ENCODE assay signal across 8 cellular contexts in the genomic region with DNA sequence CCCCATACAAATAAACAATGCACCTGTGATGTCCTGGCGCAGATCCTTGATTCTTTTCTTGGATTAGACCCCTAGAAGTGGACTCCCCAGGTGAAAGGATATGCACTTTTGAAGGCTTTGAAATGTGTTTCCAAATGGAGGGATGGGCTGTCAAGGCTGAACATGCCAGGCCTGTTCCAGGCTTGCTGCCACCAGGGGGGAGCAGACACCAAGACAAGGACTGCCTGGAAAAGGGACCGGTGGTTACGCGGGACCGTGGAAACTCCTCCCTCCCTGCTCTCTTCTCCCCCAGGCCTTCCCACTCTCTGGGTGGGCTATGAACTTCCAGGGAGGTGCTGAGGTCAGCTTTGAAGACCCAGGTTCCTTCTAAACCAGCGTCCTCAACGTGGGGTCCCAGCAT. TPM values are rescaled to one million over a fixed set of nuclear protein-coding genes. Genes with fewer than 3 reads are reported as not detected.
DNase-seq lines count a peak whose midpoint lies in the region; ATAC-seq and TF ChIP-seq lines count a peak whose summit lies in the region.

No MANE protein-coding gene starts in this region.

- peaks cover 4% of the 10 kb centered on the region for H3K4me1 Mint-ChIP-seq in glutamatergic neuron (ENCODE audit: low read depth, unreplicated experiment)
- H3K4me1 Mint-ChIP-seq in T-helper 17 cell = peaks cover 2% of the 10 kb centered on the region

- ATAC-seq in T-helper 17 cell = no peak

- H3K27me3 Mint-ChIP-seq in glutamatergic neuron (ENCODE audit: unreplicated experiment) (peaks cover 12% of the 10 kb centered on the region), T-helper 17 cell (peaks cover 67% of the 10 kb centered on the region)

- H3K9me3 Mint-ChIP-seq in glutamatergic neuron (ENCODE audit: unreplicated experiment) = peaks cover 2% of the 10 kb centered on the region

- TF ChIP-seq CTCF in 22Rv1 (IDR thresholded peaks at IDR 0.05) (peak; percentile 44), glutamatergic neuron (IDR thresholded peaks at IDR 0.05; ENCODE audit: partially characterized antibody, unreplicated experiment) (peak; percentile 55)

- H3K36me3 Mint-ChIP-seq in glutamatergic neuron (ENCODE audit: unreplicated experiment) (no peaks in the 10 kb centered on the region), T-helper 17 cell (ENCODE audit: low read depth) (no peaks in the 10 kb centered on the region)

- H3K4me1 ChIP-seq in SJCRH30 = peaks cover 8% of the 10 kb centered on the region; the same call in 1 of the 2 replicates

- H3K9me3 ChIP-seq in SJCRH30 (replicated peaks) (no peaks in the 10 kb centered on the region), T-helper 17 cell (ENCODE audit: control insufficient read depth, low read length, poor library complexity, severe bottlenecking) (no peaks in the 10 kb centered on the region)

- no peaks in the 10 kb centered on the region for H3K36me3 ChIP-seq in SJCRH30

- H3K4me3 ChIP-seq in SJCRH30 = no peak overlapping the region

- H3K27ac Mint-ChIP-seq in glutamatergic neuron (ENCODE audit: unreplicated experiment) (no peak overlapping the region), T-helper 17 cell (no peak overlapping the region)

- no peak overlapping the region for H3K4me3 Mint-ChIP-seq in glutamatergic neuron (ENCODE audit: unreplicated experiment)
- H3K4me3 Mint-ChIP-seq in T-helper 17 cell = no peak overlapping the region

- peaks cover 24% of the 10 kb centered on the region for H3K27me3 ChIP-seq in SJCRH30

- H3K27ac ChIP-seq in 22Rv1 (no peak overlapping the region), SJCRH30 (no peak overlapping the region)

- DNase-seq in GM03348 (ENCODE audit: low spot score) = peak; percentile 64
- peak; percentile 56 to 69 for DNase-seq in SJCRH30
- peak; percentile 77 for DNase-seq in glutamatergic neuron
- no peak for DNase-seq in T-helper 17 cell
- no peak for DNase-seq in DMS79 treated with DMSO at 0.1 percent for 48 hours (lab: John Stamatoyannopoulos, UW)
- no peak for DNase-seq in stimulated activated CD4-positive, alpha-beta T cell treated with anti-CD3 and anti-CD28 coated beads, Interleukin-2, amount 100 ng/mL, for 48 hours
- no peak for DNase-seq in germinal center (ENCODE audit: low spot score)

RNA-seq across cellular contexts. Expression of gene C1QB, which starts 12.7 kb away (rescaled TPM):
- total RNA-seq in SJCRH30 (2014; rRNA removed; shearing (Covaris generic)) = not detected in 2 replicates
- total RNA-seq in glutamatergic neuron (ENCODE audit: unreplicated experiment) = not detected
- not detected for total RNA-seq in T-helper 17 cell

RNA-seq across cellular contexts. Expression of gene C1QC, which starts 22.3 kb away (rescaled TPM):
- not detected in 2 replicates for total RNA-seq in SJCRH30 (2014; rRNA removed; shearing (Covaris generic))
- total RNA-seq in glutamatergic neuron (ENCODE audit: unreplicated experiment) (not detected), T-helper 17 cell (not detected)

RNA-seq across cellular contexts. Expression of gene C1QA, which starts 29.3 kb away (rescaled TPM):
- total RNA-seq in SJCRH30 (2014; rRNA removed; shearing (Covaris generic)) = 0.08 and 0.35 TPM in 2 replicates
- total RNA-seq in glutamatergic neuron (ENCODE audit: unreplicated experiment) (not detected), T-helper 17 cell (not detected)

RNA-seq across cellular contexts. Expression of gene EPHB2, which starts 44.9 kb away (rescaled TPM):
- total RNA-seq in SJCRH30 (2014; rRNA removed; shearing (Covaris generic)) = 29.8 and 32.4 TPM in 2 replicates
- total RNA-seq in glutamatergic neuron (ENCODE audit: unreplicated experiment) = 93.0 TPM
- under 1 TPM in 1 of 2 donors, not detected in 1; 0.15 TPM for total RNA-seq in T-helper 17 cell

Comparison
In these comparisons a context has a peak if more than half of its experiments do, and no peak if none do; other contexts are left out.
1. DNase-seq: peak in GM03348 (single experiment), SJCRH30 (2 of 2) and glutamatergic neuron (single experiment); none in T-helper 17 cell (0 of 3), DMS79 treated with DMSO at 0.1 percent for 48 hours (single experiment), stimulated activated CD4-positive, alpha-beta T cell treated with anti-CD3 and anti-CD28 coated beads, Interleukin-2, amount 100 ng/mL, for 48 hours (0 of 2) and germinal center (single experiment).